In genomic region chr4:94490437-94490836, GRCh38 we compare ENCODE assay signal across 24 cellular contexts.
"Had no signal": no experiment of that assay in that cellular context is flagged by ENCODE, and none has a peak within 500 bp of the region (broad histone marks: within the 10 kb centered on the region; RNA-seq: fewer than 3 reads in every experiment).

No MANE protein-coding gene starts in this region.

- DNase-seq: activated B cell treated with CpG ODN at 0.5 μM for 24 hours; activated CD4-positive, alpha-beta memory T cell treated with anti-CD3 and anti-CD28 coated beads for 36 hours; activated CD4-positive, alpha-beta T cell treated with anti-CD3 and anti-CD28 coated beads for 4 hours; activated gamma-delta T cell; activated naive CD4-positive, alpha-beta T cell treated with anti-CD3 and anti-CD28 coated beads, Interleukin-2, amount 50 U/mL, for 16 hours; activated T-cell treated with anti-CD3 and anti-CD28 coated beads for 4 hours; anterior cingulate cortex; effector memory CD4-positive, alpha-beta T cell; head of caudate nucleus; hypothalamus; left cardiac atrium; mesendoderm; naive B cell; right cardiac atrium; small intestine; stimulated activated CD4-positive, alpha-beta T cell treated with anti-CD3 and anti-CD28 coated beads, Interleukin-2, amount 100 ng/mL, for 24 hours; stimulated activated naive CD8-positive, alpha-beta T cell treated with anti-CD3 and anti-CD28 coated beads, Interleukin-15, amount 100 ng/mL, for 72 hours; T1000; tibial artery had no signal

- H3K9me3 ChIP-seq: esophagus muscularis mucosa, gastroesophageal sphincter, prostate gland, tibial artery had no signal

- H2AFZ ChIP-seq: neural progenitor cell had no signal

- H3K4me2 ChIP-seq: neural progenitor cell had no signal

- H3K36me3 ChIP-seq: gastroesophageal sphincter, neural progenitor cell, prostate gland had no signal

- H3K4me1 ChIP-seq: neural progenitor cell, prostate gland had no signal

- H3K27ac ChIP-seq: esophagus muscularis mucosa, gastroesophageal sphincter, neural progenitor cell, prostate gland had no signal

- H3K27me3 ChIP-seq: esophagus muscularis mucosa, gastroesophageal sphincter, neural progenitor cell, tibial artery had no signal

- H3K4me3 ChIP-seq: esophagus muscularis mucosa, gastroesophageal sphincter, neural progenitor cell, prostate gland, tibial artery had no signal

- ATAC-seq: gastroesophageal sphincter; left cardiac atrium; right cardiac atrium; stimulated activated effector memory CD8-positive, alpha-beta T cell treated with anti-CD3 and anti-CD28 coated beads, Interleukin-12 subunit alpha, Interleukin-12 subunit beta, amount 100 ng/mL, for 72 hours; stimulated activated naive CD8-positive, alpha-beta T cell treated with anti-CD3 and anti-CD28 coated beads, Interleukin-15, amount 100 ng/mL, for 72 hours had no signal

- H3K9ac ChIP-seq: neural progenitor cell had no signal
